ENCODE assay signal across 12 cellular contexts in genomic region chr1:111503585-111504060, GRCh38. TPM values are rescaled to one million over a fixed set of nuclear protein-coding genes. Genes with fewer than 3 reads are reported as not detected.
A peak's percentile ranks its signal among the peaks of the same experiment; 100 is the strongest.
DNase-seq lines count a peak whose midpoint lies in the region; ATAC-seq, FAIRE-seq and TF ChIP-seq lines count a peak whose summit lies in the region.
"Had no signal": no experiment of that assay in that cellular context is flagged by ENCODE, and none has a peak within 500 bp of the region (broad histone marks: within the 10 kb centered on the region; RNA-seq: fewer than 3 reads in every experiment).

TSS of gene ADORA3 (minus strand) at chr1:111503633. CDS start at chr1:111503354, 279 bp downstream.
TSS of gene TMIGD3 (minus strand) at chr1:111503633. CDS start at chr1:111503354, 279 bp downstream.

- ATAC-seq in activated CD8-positive, alpha-beta T cell treated with anti-CD3 and anti-CD28 coated beads, Interleukin-2, amount 10 ng/mL, durations not matched to agents 7 days and 5 days = no peak
- ATAC-seq in activated CD8-positive, alpha-beta T cell treated with anti-CD3 and anti-CD28 coated beads for 36 hours = no peak

- CTCF ChIA-PET in activated CD8-positive, alpha-beta T cell treated with anti-CD3 and anti-CD28 coated beads, Interleukin-2, amount 10 ng/mL, durations not matched to agents 7 days and 5 days (lab: Charles Lee) = interaction anchor here (0.8 to 2.4 kb wide), 8 partner anchors 8 to 265 kb away, joined by 3 to 9 read pairs (median 5); no protein-coding TSS in a partner anchor
- CTCF ChIA-PET in activated CD8-positive, alpha-beta T cell treated with anti-CD3 and anti-CD28 coated beads for 36 hours (lab: Charles Lee) = interaction anchor here (0.7 to 2.6 kb wide), 7 partner anchors 14 to 251 kb away, joined by 3 to 9 read pairs (median 4); no protein-coding TSS in a partner anchor

- no peak for TF ChIP-seq CTCF in activated CD8-positive, alpha-beta T cell treated with anti-CD3 and anti-CD28 coated beads for 36 hours (IDR thresholded peaks at IDR 0.05)
- TF ChIP-seq CTCF in OCI-LY3 (IDR thresholded peaks at IDR 0.05; ENCODE audit: low read depth, low read length) (no peak), esophagus muscularis mucosa (IDR thresholded peaks at IDR 0.05) (no peak), subcutaneous adipose tissue (IDR thresholded peaks at IDR 0.05; ENCODE audit: low read depth) (no peak)

- intact Hi-C loops in activated CD8-positive, alpha-beta T cell treated with anti-CD3 and anti-CD28 coated beads for 36 hours (cut with micrococcal nuclease) = no loop called here
- intact Hi-C loops in esophagus muscularis mucosa (cut with DNase I) = no loop called here

- FAIRE-seq in GM12892 (lab: Jason Lieb, UNC) = no peak

- no peaks in the 10 kb centered on the region for H3K9me3 Mint-ChIP-seq in activated CD8-positive, alpha-beta T cell treated with anti-CD3 and anti-CD28 coated beads, Interleukin-2, amount 10 ng/mL, durations not matched to agents 7 days and 5 days (ENCODE audit: insufficient read depth)
- H3K9me3 Mint-ChIP-seq in activated CD8-positive, alpha-beta T cell treated with anti-CD3 and anti-CD28 coated beads for 36 hours = no peaks in the 10 kb centered on the region
- H3K9me3 Mint-ChIP-seq: nephron had no signal

- H4K20me1 ChIP-seq in OCI-LY3 (ENCODE audit: insufficient read depth, low read length) = no peaks in the 10 kb centered on the region

- peak within 1 kb of the TSS; percentile 2 for H3K4me3 Mint-ChIP-seq in activated CD8-positive, alpha-beta T cell treated with anti-CD3 and anti-CD28 coated beads, Interleukin-2, amount 10 ng/mL, durations not matched to agents 7 days and 5 days
- H3K4me3 Mint-ChIP-seq in activated CD8-positive, alpha-beta T cell treated with anti-CD3 and anti-CD28 coated beads for 36 hours = no peak within 1 kb of the TSS
- H3K4me3 Mint-ChIP-seq: nephron had no signal

- no peak for DNase-seq in activated CD8-positive, alpha-beta T cell treated with anti-CD3 and anti-CD28 coated beads, Interleukin-2, amount 10 ng/mL, durations not matched to agents 7 days and 5 days
- no peak for DNase-seq in activated CD8-positive, alpha-beta T cell treated with anti-CD3 and anti-CD28 coated beads for 36 hours
- DNase-seq in esophagus muscularis mucosa (ENCODE audit: extremely low spot score) (no peak), COR-L47 (lab: John Stamatoyannopoulos, UW) (no peak), GM12892 (ENCODE audit: insufficient read length) (no peak), NCI-H226 (no peak)
- DNase-seq: brain microvascular endothelial cell, glutamatergic neuron, NCI-H510A had no signal

- H3K4me1 ChIP-seq in OCI-LY3 (ENCODE audit: low read length) (peaks cover 60% of the 10 kb centered on the region), esophagus muscularis mucosa (peaks cover 15 to 47% (median 31%) of the 10 kb centered on the region in 4 donors)

- H3K36me3 Mint-ChIP-seq in activated CD8-positive, alpha-beta T cell treated with anti-CD3 and anti-CD28 coated beads, Interleukin-2, amount 10 ng/mL, durations not matched to agents 7 days and 5 days (ENCODE audit: low read depth) = no peaks in the 10 kb centered on the region
- no peaks in the 10 kb centered on the region for H3K36me3 Mint-ChIP-seq in activated CD8-positive, alpha-beta T cell treated with anti-CD3 and anti-CD28 coated beads for 36 hours (ENCODE audit: low read depth)

- POLR2A ChIA-PET in activated CD8-positive, alpha-beta T cell treated with anti-CD3 and anti-CD28 coated beads, Interleukin-2, amount 10 ng/mL, durations not matched to agents 7 days and 5 days (lab: Charles Lee) = interaction anchor here (0.7 kb wide), 1 partner anchor 52 kb away, joined by 3 read pairs; no protein-coding TSS in a partner anchor
- POLR2A ChIA-PET in activated CD8-positive, alpha-beta T cell treated with anti-CD3 and anti-CD28 coated beads for 36 hours (lab: Charles Lee) = interaction anchor here (0.8 kb wide), 1 partner anchor 97 kb away, joined by 4 read pairs; no protein-coding TSS in a partner anchor

- H3K9ac ChIP-seq in OCI-LY3 (ENCODE audit: low read length) = peak within 1 kb of the TSS; percentile 66

- no peak for TF ChIP-seq POLR2A in esophagus muscularis mucosa (IDR thresholded peaks at IDR 0.05; ENCODE audit: low read depth)
- no peak for TF ChIP-seq POLR2A in GM12892 (IDR thresholded peaks at IDR 0.05; ENCODE audit: low read depth, low read length)

- TF ChIP-seq EP300 in esophagus muscularis mucosa (IDR thresholded peaks at IDR 0.05) = no peak

- H3K36me3 ChIP-seq in OCI-LY3 (replicated peaks; ENCODE audit: low read depth, low read length) (no peaks in the 10 kb centered on the region), esophagus muscularis mucosa (no peaks in the 10 kb centered on the region)
- H3K36me3 ChIP-seq: brain microvascular endothelial cell had no signal

- WGBS in esophagus muscularis mucosa = 65% methylated on average over 4 of the region's 4 CpGs

- peaks cover 62% of the 10 kb centered on the region for H3K4me1 Mint-ChIP-seq in activated CD8-positive, alpha-beta T cell treated with anti-CD3 and anti-CD28 coated beads, Interleukin-2, amount 10 ng/mL, durations not matched to agents 7 days and 5 days (ENCODE audit: low read depth)
- peaks cover 48% of the 10 kb centered on the region for H3K4me1 Mint-ChIP-seq in activated CD8-positive, alpha-beta T cell treated with anti-CD3 and anti-CD28 coated beads for 36 hours (ENCODE audit: low read depth)

- peak within 1 kb of the TSS; percentile 82 for H3K4me2 ChIP-seq in OCI-LY3 (ENCODE audit: low read length)

- H3K27me3 ChIP-seq in OCI-LY3 (ENCODE audit: low read depth, low read length) (no peaks in the 10 kb centered on the region), esophagus muscularis mucosa (no peaks in the 10 kb centered on the region)
- H3K27me3 ChIP-seq: brain microvascular endothelial cell had no signal

- H3K79me2 ChIP-seq in OCI-LY3 (ENCODE audit: low read length) = no peaks in the 10 kb centered on the region

- peak within 1 kb of the TSS; percentile 56 for H3K4me3 ChIP-seq in OCI-LY3 (ENCODE audit: low read length)
- H3K4me3 ChIP-seq in esophagus muscularis mucosa = peak within 1 kb of the TSS in 3 of 4 donors; percentile 9 to 35 (median 24)

- H3K27ac ChIP-seq in OCI-LY3 (ENCODE audit: low read length) (peak within 1 kb of the TSS; percentile 99), esophagus muscularis mucosa (replicated peaks in 1 of 4) (peak within 1 kb of the TSS; percentile 13 to 48 (median 31))
- H3K27ac ChIP-seq: brain microvascular endothelial cell had no signal

- no peaks in the 10 kb centered on the region for H3K9me3 ChIP-seq in OCI-LY3 (ENCODE audit: insufficient read depth, low read length)
- H3K9me3 ChIP-seq in esophagus muscularis mucosa = no peaks in the 10 kb centered on the region

- no peak within 1 kb of the TSS; the same call in 1 of the 2 replicates for H2AFZ ChIP-seq in OCI-LY3 (ENCODE audit: low read depth, low read length)

- H3K27ac Mint-ChIP-seq in activated CD8-positive, alpha-beta T cell treated with anti-CD3 and anti-CD28 coated beads, Interleukin-2, amount 10 ng/mL, durations not matched to agents 7 days and 5 days = peak within 1 kb of the TSS; percentile 70
- no peak within 1 kb of the TSS for H3K27ac Mint-ChIP-seq in activated CD8-positive, alpha-beta T cell treated with anti-CD3 and anti-CD28 coated beads for 36 hours
- H3K27ac Mint-ChIP-seq: nephron had no signal

- H3K27me3 Mint-ChIP-seq in activated CD8-positive, alpha-beta T cell treated with anti-CD3 and anti-CD28 coated beads, Interleukin-2, amount 10 ng/mL, durations not matched to agents 7 days and 5 days (ENCODE audit: low read depth) = no peaks in the 10 kb centered on the region
- H3K27me3 Mint-ChIP-seq in activated CD8-positive, alpha-beta T cell treated with anti-CD3 and anti-CD28 coated beads for 36 hours = no peaks in the 10 kb centered on the region

RNA-seq across cellular contexts. Expression of gene ADORA3, which starts in this region (rescaled TPM):
- under 1 TPM in 1 of 2 experiments, not detected in 1; 0.18 TPM for total RNA-seq in activated CD8-positive, alpha-beta T cell treated with anti-CD3 and anti-CD28 coated beads, Interleukin-2, amount 10 ng/mL, durations not matched to agents 7 days and 5 days
- total RNA-seq in activated CD8-positive, alpha-beta T cell treated with anti-CD3 and anti-CD28 coated beads for 36 hours = not detected
- total RNA-seq in esophagus muscularis mucosa (10 to 100 TPM in 1 of 4 donors, 1 to 10 TPM in 3; 4.9 to 13.3 (median 5.1) TPM), subcutaneous adipose tissue (10 to 100 TPM; 11.5 to 51.3 (median 23.3) TPM)
- polyA plus RNA-seq in GM12892 (2012; ENCODE audit: missing spikeins) = 0.38 TPM

RNA-seq across cellular contexts. Expression of gene TMIGD3, which starts in this region (rescaled TPM):
- total RNA-seq in activated CD8-positive, alpha-beta T cell treated with anti-CD3 and anti-CD28 coated beads, Interleukin-2, amount 10 ng/mL, durations not matched to agents 7 days and 5 days = not detected
- total RNA-seq in activated CD8-positive, alpha-beta T cell treated with anti-CD3 and anti-CD28 coated beads for 36 hours = not detected
- 1 to 10 TPM; 1.7 to 2.6 (median 2.3) TPM for total RNA-seq in esophagus muscularis mucosa
- total RNA-seq in subcutaneous adipose tissue = 10 to 100 TPM in 1 of 4 donors, 1 to 10 TPM in 3; 1.9 to 34.7 (median 9.4) TPM
- polyA plus RNA-seq in GM12892 (2012; ENCODE audit: missing spikeins) = not detected

Comparison
In these comparisons a context has a peak if more than half of its experiments do, and no peak if none do; other contexts are left out.
1. RNA of gene ADORA3 (total RNA-seq): 11.5 to 51.3 TPM in subcutaneous adipose tissue and 4.9 to 13.3 TPM in esophagus muscularis mucosa; 0.18 TPM in activated CD8-positive, alpha-beta T cell treated with anti-CD3 and anti-CD28 coated beads, Interleukin-2, amount 10 ng/mL, durations not matched to agents 7 days and 5 days and not detected in activated CD8-positive, alpha-beta T cell treated with anti-CD3 and anti-CD28 coated beads for 36 hours; every median in the first group is over 4 times any median in the second.